Comparison of ENCODE assay signal across 15 cellular contexts in genomic region chr20:14922503-14923267, GRCh38.
DNase-seq lines count a peak whose midpoint lies in the region; ATAC-seq and TF ChIP-seq lines count a peak whose summit lies in the region.
"Had no signal": no experiment of that assay in that cellular context is flagged by ENCODE, and none has a peak within 500 bp of the region (broad histone marks: within the 10 kb centered on the region; RNA-seq: fewer than 3 reads in every experiment).

No MANE protein-coding gene starts in this region.

- no peak overlapping the region for H3K14ac ChIP-seq in neuronal stem cell (ENCODE audit: low read length)

- DNase-seq in SK-N-DZ (ENCODE audit: low spot score): peak; percentile 64
- peak; percentile 34 for DNase-seq in adipocyte (ENCODE audit: low read depth)
- peak; percentile 59 for DNase-seq in kidney glomerular epithelial cell (lab: John Stamatoyannopoulos, UW)
- DNase-seq in neuronal stem cell (ENCODE audit: low spot score): no peak
- no peak for DNase-seq in tibial artery
- no peak for DNase-seq in NCI-H226
- DNase-seq: Caco-2; CD8-positive, alpha-beta memory T cell; GM23248; H7 had no signal

- no peak overlapping the region for H2BK12ac ChIP-seq in neuronal stem cell (ENCODE audit: low read length)

- no peak overlapping the region for H3K23ac ChIP-seq in neuronal stem cell (ENCODE audit: low read depth, low read length, poor library complexity)

- H3K79me1 ChIP-seq in neuronal stem cell (ENCODE audit: low read depth, low read length): no peaks in the 10 kb centered on the region

- no peak overlapping the region for H4K91ac ChIP-seq in neuronal stem cell (ENCODE audit: low read depth, low read length, poor library complexity)

- H2BK15ac ChIP-seq in neuronal stem cell (ENCODE audit: low read length): no peak overlapping the region

- H3K4me2 ChIP-seq in neuronal stem cell (ENCODE audit: insufficient read depth, low read length, poor library complexity, severe bottlenecking): no peak overlapping the region
- H3K4me2 ChIP-seq: A549, BLaER1 had no signal

- no peak overlapping the region for H2BK5ac ChIP-seq in neuronal stem cell (ENCODE audit: low read length)

- H3K27me3 ChIP-seq in adipocyte (replicated peaks; ENCODE audit: control insufficient read depth, insufficient read depth, low read length): no peaks in the 10 kb centered on the region
- no peaks in the 10 kb centered on the region for H3K27me3 ChIP-seq in neuronal stem cell (ENCODE audit: control insufficient read depth in 3 of 3, insufficient read depth in 3 of 3, low read depth in 1 of 3, low read length in 3 of 3)
- H3K27me3 ChIP-seq in tibial artery: no peaks in the 10 kb centered on the region
- H3K27me3 ChIP-seq: BLaER1 had no signal

- H3K18ac ChIP-seq in neuronal stem cell (ENCODE audit: low read length): no peak overlapping the region

- WGBS in neuronal stem cell (ENCODE audit: extremely low coverage in 2 of 2, insufficient read length in 2 of 2, insufficient replicate concordance in 1 of 2), 2 donors: no CpG with 5 or more reads among the region's 5 CpGs

- H2AK5ac ChIP-seq in neuronal stem cell (ENCODE audit: low read depth, low read length): no peak overlapping the region

- intact Hi-C loops in tibial artery (cut with DNase I; ENCODE audit: low total_unique reads): no loop called here

- H3K4me3 ChIP-seq in adipocyte (ENCODE audit: low read length): no peak overlapping the region
- no peak overlapping the region for H3K4me3 ChIP-seq in neuronal stem cell (ENCODE audit: low read length in 2 of 2)
- H3K4me3 ChIP-seq in tibial artery: no peak overlapping the region
- H3K4me3 ChIP-seq: A549, BLaER1, GM23248, K562 had no signal

- TF ChIP-seq CTCF in tibial artery (IDR thresholded peaks at IDR 0.05): no peak

- H3K9me3 ChIP-seq in adipocyte (ENCODE audit: control insufficient read depth, low read length) (no peaks in the 10 kb centered on the region), neuronal stem cell (replicated peaks in 1 of 2; ENCODE audit: control insufficient read depth in 2 of 2, insufficient read depth in 1 of 2, low read depth in 1 of 2, low read length in 2 of 2) (no peaks in the 10 kb centered on the region), tibial artery (no peaks in the 10 kb centered on the region)
- H3K9me3 ChIP-seq: BLaER1, Caco-2 had no signal

- H4K8ac ChIP-seq in neuronal stem cell (ENCODE audit: low read depth, low read length): no peak overlapping the region

- H3K27ac ChIP-seq in neuronal stem cell (replicated peaks; ENCODE audit: low read length): no peak overlapping the region
- H3K27ac ChIP-seq in tibial artery: no peak overlapping the region
- H3K27ac ChIP-seq: BLaER1, GM23248 had no signal

- H3K4ac ChIP-seq in neuronal stem cell (ENCODE audit: low read length): no peak overlapping the region

- ATAC-seq in HG02588 (IDR thresholded peaks at IDR 0.05; ENCODE audit: unreplicated experiment) (no peak), GM18511 (IDR thresholded peaks at IDR 0.05; ENCODE audit: unreplicated experiment) (no peak)
- ATAC-seq: A549, K562 had no signal

- no peak overlapping the region for H2BK120ac ChIP-seq in neuronal stem cell (ENCODE audit: low read depth, low read length)

- no peaks in the 10 kb centered on the region for H3K36me3 ChIP-seq in adipocyte (ENCODE audit: control insufficient read depth, insufficient read depth, low read length, severe bottlenecking)
- no peaks in the 10 kb centered on the region for H3K36me3 ChIP-seq in neuronal stem cell (replicated peaks in 1 of 2; ENCODE audit: control insufficient read depth in 2 of 2, insufficient read depth in 2 of 2, low read length in 2 of 2)
- H3K36me3 ChIP-seq in tibial artery: no peaks in the 10 kb centered on the region
- H3K36me3 ChIP-seq: BLaER1 had no signal

- H3K4me1 ChIP-seq in adipocyte (ENCODE audit: control insufficient read depth, insufficient read depth, low read length) (peaks cover 23% of the 10 kb centered on the region), neuronal stem cell (ENCODE audit: control insufficient read depth in 2 of 2, insufficient read depth in 1 of 2, low read depth in 1 of 2, low read length in 2 of 2) (peaks cover 7 to 9% of the 10 kb centered on the region in 2 donors), tibial artery (peaks cover 0 to 15% (median 0%) of the 10 kb centered on the region in 4 donors)
- H3K4me1 ChIP-seq: BLaER1 had no signal

- H3K9ac ChIP-seq in adipocyte (ENCODE audit: low read length): no peak overlapping the region
- H3K9ac ChIP-seq in neuronal stem cell (ENCODE audit: low read depth, low read length, poor library complexity): no peak overlapping the region
- H3K9ac ChIP-seq: BLaER1, GM23248 had no signal

- peak overlapping the region; percentile 41 for H2AFZ ChIP-seq in neuronal stem cell (ENCODE audit: low read length)
- H2AFZ ChIP-seq: GM23248 had no signal

Comparison
In these comparisons a context has a peak if more than half of its experiments do, and no peak if none do; other contexts are left out.
1. DNase-seq: peak in SK-N-DZ (single experiment), adipocyte (single experiment) and kidney glomerular epithelial cell (single experiment); none in neuronal stem cell (single experiment), tibial artery (0 of 2) and NCI-H226 (single experiment).